In genomic region chr15:40050788-40051615, GRCh38 we compare ENCODE assay signal across 11 cellular contexts. TPM values are rescaled to one million over a fixed set of nuclear protein-coding genes. Genes with fewer than 3 reads are reported as not detected.
DNase-seq lines count a peak whose midpoint lies in the region; ATAC-seq and TF ChIP-seq lines count a peak whose summit lies in the region.
"Had no signal": no experiment of that assay in that cellular context is flagged by ENCODE, and none has a peak within 500 bp of the region (broad histone marks: within the 10 kb centered on the region; RNA-seq: fewer than 3 reads in every experiment).

No MANE protein-coding gene starts in this region.

- whole genome bisulfite sequencing in trophoblast cell (ENCODE audit: extremely low coverage, insufficient coverage, insufficient read length) = 100% methylated on average over 2 of the region's 14 CpGs

- H3K4me1 ChIP-seq in OCI-LY1 (ENCODE audit: insufficient read depth, low read length, severe bottlenecking) = peaks cover 99% of the 10 kb centered on the region
- peaks cover 47 to 55% of the 10 kb centered on the region in 2 experiments for H3K4me1 ChIP-seq in trophoblast cell (ENCODE audit: control insufficient read depth in 1 of 2, insufficient read depth in 2 of 2, low read length in 2 of 2)

- H3K9ac ChIP-seq in OCI-LY1 (ENCODE audit: low read length) (no peak overlapping the region; the same call in 1 of the 2 replicates), trophoblast cell (ENCODE audit: low read length) (no peak overlapping the region)

- H3K18ac ChIP-seq in trophoblast cell (ENCODE audit: low read length) = no peak overlapping the region

- H3K14ac ChIP-seq in trophoblast cell (ENCODE audit: low read length) = no peak overlapping the region

- H3K4me3 ChIP-seq in OCI-LY1 (ENCODE audit: low read depth, low read length, poor library complexity, severe bottlenecking) (no peak overlapping the region), trophoblast cell (ENCODE audit: low read depth, low read length) (peak overlapping the region; percentile 58)
- H3K4me3 ChIP-seq: heart right ventricle had no signal

- H3K36me3 ChIP-seq in OCI-LY1 (ENCODE audit: insufficient read depth, low read length) (no peaks in the 10 kb centered on the region; the same call in 1 of the 2 replicates), trophoblast cell (ENCODE audit: control insufficient read depth in 1 of 2, insufficient read depth in 2 of 2, low read length in 2 of 2) (no peaks in the 10 kb centered on the region)

- peak; percentile 1 for ATAC-seq in esophagus mucosa
- ATAC-seq in GM19397 (IDR thresholded peaks at IDR 0.05; ENCODE audit: unreplicated experiment) = no peak
- ATAC-seq: activated T-cell treated with anti-CD3 and anti-CD28 coated beads, Interleukin-2, amount 50 U/mL, for 4 hours; heart right ventricle had no signal

- H4K91ac ChIP-seq in trophoblast cell (ENCODE audit: low read depth, low read length) = peak overlapping the region; percentile 3

- H3K27ac ChIP-seq in OCI-LY1 (ENCODE audit: low read depth, low read length, poor library complexity, severe bottlenecking) (peak overlapping the region; percentile 96), trophoblast cell (ENCODE audit: low read depth, low read length) (no peak overlapping the region)
- H3K27ac ChIP-seq: heart right ventricle had no signal

- peak; percentile 37 for DNase-seq in DMS53 (lab: John Stamatoyannopoulos, UW)
- DNase-seq in DMS53 treated with DMSO at 0.1 percent for 48 hours (lab: John Stamatoyannopoulos, UW; ENCODE audit: unreplicated experiment) = no peak
- no peak for DNase-seq in trophoblast cell
- no peak for DNase-seq in glomerular visceral epithelial cell (ENCODE audit: extremely low spot score)
- DNase-seq in NCI-H774 (lab: John Stamatoyannopoulos, UW) = no peak
- DNase-seq: activated T-cell treated with anti-CD3 and anti-CD28 coated beads, Interleukin-2, amount 50 U/mL, for 4 hours; heart right ventricle; NCI-H345 had no signal

- H3K4me2 ChIP-seq in OCI-LY1 (ENCODE audit: low read length) (no peak overlapping the region), trophoblast cell (ENCODE audit: low read length) (no peak overlapping the region)

- peaks cover 18% of the 10 kb centered on the region; the same call in 1 of the 2 replicates for H3F3A ChIP-seq in OCI-LY1 (ENCODE audit: insufficient read depth, low read length)

- H2BK12ac ChIP-seq in trophoblast cell (ENCODE audit: low read length) = no peak overlapping the region

- no peaks in the 10 kb centered on the region for H3K9me2 ChIP-seq in OCI-LY1 (ENCODE audit: low read depth, low read length)

- no peak overlapping the region for H4K8ac ChIP-seq in trophoblast cell (ENCODE audit: low read depth, low read length)

- peaks cover 31% of the 10 kb centered on the region for H3K79me1 ChIP-seq in trophoblast cell (ENCODE audit: low read length)

- no peak overlapping the region for H2BK120ac ChIP-seq in trophoblast cell (ENCODE audit: insufficient read depth, low read length, poor library complexity)

- H2AFZ ChIP-seq in OCI-LY1 (ENCODE audit: low read length) (no peak overlapping the region), trophoblast cell (ENCODE audit: insufficient read depth, low read length, poor library complexity) (no peak overlapping the region)

- no peak overlapping the region for H2BK5ac ChIP-seq in trophoblast cell (ENCODE audit: low read depth, low read length, poor library complexity)

- no peak overlapping the region for H3K4ac ChIP-seq in trophoblast cell (ENCODE audit: low read depth, low read length)

- H3K27me3 ChIP-seq in OCI-LY1 (ENCODE audit: insufficient read depth, low read length) (no peaks in the 10 kb centered on the region), trophoblast cell (ENCODE audit: insufficient read depth, low read length) (no peaks in the 10 kb centered on the region)
- H3K27me3 ChIP-seq: heart right ventricle had no signal

- TF ChIP-seq CTCF in OCI-LY1 (IDR thresholded peaks at IDR 0.05; ENCODE audit: low read length) = no peak

- H3K9me3 ChIP-seq in OCI-LY1 (ENCODE audit: low read length) (no peaks in the 10 kb centered on the region), trophoblast cell (ENCODE audit: insufficient read depth, low read depth, low read length) (peaks cover 6% of the 10 kb centered on the region)
- H3K9me3 ChIP-seq: heart right ventricle had no signal

- H4K20me1 ChIP-seq in OCI-LY1 (ENCODE audit: insufficient read depth, low read length) = no peaks in the 10 kb centered on the region

- peak overlapping the region; percentile 39 for H2AK5ac ChIP-seq in trophoblast cell (ENCODE audit: low read length)

- H4K12ac ChIP-seq in trophoblast cell (ENCODE audit: low read depth, low read length) = no peak overlapping the region

- H3K23ac ChIP-seq in trophoblast cell (ENCODE audit: low read length) = no peak overlapping the region

- H3K79me2 ChIP-seq in OCI-LY1 (ENCODE audit: insufficient read depth, low read length) = no peaks in the 10 kb centered on the region
- H3K79me2 ChIP-seq in trophoblast cell (ENCODE audit: control insufficient read depth, insufficient read depth, low read length, poor library complexity) = no peaks in the 10 kb centered on the region

RNA-seq across cellular contexts. Expression of gene SRP14, which starts 12.0 kb away (rescaled TPM):
- 99.7 TPM for total RNA-seq in esophagus mucosa
- polyA plus RNA-seq in trophoblast cell (2013) = 497 and 515 TPM in 2 replicates

RNA-seq across cellular contexts. Expression of gene BMF, which starts 57.7 kb away (rescaled TPM):
- total RNA-seq in esophagus mucosa = 1.5 TPM
- 20.8 and 22.5 TPM in 2 replicates for polyA plus RNA-seq in trophoblast cell (2013)
